In genomic region chr12:70576341-70577282, GRCh38 we compare ENCODE assay signal across 8 cellular contexts.
DNase-seq lines count a peak whose midpoint lies in the region; ATAC-seq and TF ChIP-seq lines count a peak whose summit lies in the region.

No MANE protein-coding gene starts in this region.

- no peaks in the 10 kb centered on the region for H3K9me3 Mint-ChIP-seq in brain
- H3K9me3 Mint-ChIP-seq in activated naive CD4-positive, alpha-beta T cell treated with anti-CD3 and anti-CD28 coated beads, Interleukin-2, amount 10 ng/mL, durations not matched to agents 7 days and 5 days = no peaks in the 10 kb centered on the region

- TF ChIP-seq CTCF in GM12874 (IDR thresholded peaks at IDR 0.05; ENCODE audit: insufficient read depth, low read depth, low read length) (peak; percentile 49; the same call in 1 of the 2 replicates), brain (conservative IDR thresholded peaks at IDR 0.05) (peak; percentile 89 to 94)

- DNase-seq in A172 (ENCODE audit: low spot score) (peak; percentile 66), NCI-H446 treated with DMSO at 0.1 percent for 48 hours (lab: John Stamatoyannopoulos, UW) (peak; percentile 43), iPS-NIHi7 (ENCODE audit: extremely low spot score) (peak; percentile 60), superior temporal gyrus (ENCODE audit: extremely low spot score) (peak; percentile 98)
- DNase-seq in activated naive CD4-positive, alpha-beta T cell treated with anti-CD3 and anti-CD28 coated beads, Interleukin-2, amount 10 ng/mL, durations not matched to agents 7 days and 5 days = no peak

- no peak overlapping the region for H3K27ac Mint-ChIP-seq in brain
- no peak overlapping the region for H3K27ac Mint-ChIP-seq in activated naive CD4-positive, alpha-beta T cell treated with anti-CD3 and anti-CD28 coated beads, Interleukin-2, amount 10 ng/mL, durations not matched to agents 7 days and 5 days

- CTCF ChIA-PET in activated naive CD4-positive, alpha-beta T cell treated with anti-CD3 and anti-CD28 coated beads, Interleukin-2, amount 10 ng/mL, durations not matched to agents 7 days and 5 days (lab: Charles Lee) = interaction anchor here (0.8 to 4.6 kb wide), 11 partner anchors 144 to 702 kb away, joined by 3 to 33 read pairs (median 4); no protein-coding TSS in a partner anchor

- H3K27me3 Mint-ChIP-seq in brain = peaks cover 9% of the 10 kb centered on the region
- no peaks in the 10 kb centered on the region for H3K27me3 Mint-ChIP-seq in activated naive CD4-positive, alpha-beta T cell treated with anti-CD3 and anti-CD28 coated beads, Interleukin-2, amount 10 ng/mL, durations not matched to agents 7 days and 5 days

- H3K4me1 Mint-ChIP-seq in brain = peaks cover 7% of the 10 kb centered on the region
- no peaks in the 10 kb centered on the region for H3K4me1 Mint-ChIP-seq in activated naive CD4-positive, alpha-beta T cell treated with anti-CD3 and anti-CD28 coated beads, Interleukin-2, amount 10 ng/mL, durations not matched to agents 7 days and 5 days

- peak; percentile 73 for ATAC-seq in HG03342 (IDR thresholded peaks at IDR 0.05; ENCODE audit: unreplicated experiment)

- H3K4me3 Mint-ChIP-seq in brain = no peak overlapping the region
- H3K4me3 Mint-ChIP-seq in activated naive CD4-positive, alpha-beta T cell treated with anti-CD3 and anti-CD28 coated beads, Interleukin-2, amount 10 ng/mL, durations not matched to agents 7 days and 5 days = no peak overlapping the region

- H3K36me3 Mint-ChIP-seq in brain = no peaks in the 10 kb centered on the region
- no peaks in the 10 kb centered on the region for H3K36me3 Mint-ChIP-seq in activated naive CD4-positive, alpha-beta T cell treated with anti-CD3 and anti-CD28 coated beads, Interleukin-2, amount 10 ng/mL, durations not matched to agents 7 days and 5 days
